ENCODE assay signal across 23 cellular contexts in the genomic region with DNA sequence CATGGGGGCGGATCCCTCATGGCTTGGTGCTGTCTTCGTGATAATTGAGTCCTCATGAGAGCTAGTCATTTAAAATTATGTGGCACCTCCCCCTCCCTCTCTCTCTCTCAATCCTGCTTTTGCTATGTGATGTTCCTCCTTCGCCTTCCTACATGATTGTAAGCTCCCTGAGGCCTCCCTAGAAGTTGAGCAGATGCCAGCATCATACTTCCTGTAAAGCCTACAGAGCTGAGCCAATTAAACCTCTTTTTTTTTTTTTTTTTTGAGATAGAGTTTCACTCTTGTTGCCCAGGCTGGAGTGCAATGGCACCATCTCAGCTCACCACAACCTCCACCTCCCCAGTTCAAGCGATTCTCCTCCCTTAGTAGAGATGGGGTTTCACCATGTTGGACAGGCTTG. TPM values are rescaled to one million over a fixed set of nuclear protein-coding genes. Genes with fewer than 3 reads are reported as not detected.
DNase-seq lines count a peak whose midpoint lies in the region; ATAC-seq, FAIRE-seq and TF ChIP-seq lines count a peak whose summit lies in the region.
"Had no signal": no experiment of that assay in that cellular context is flagged by ENCODE, and none has a peak within 500 bp of the region (broad histone marks: within the 10 kb centered on the region; RNA-seq: fewer than 3 reads in every experiment).

No MANE protein-coding gene starts in this region.

- TF ChIP-seq EP300 in K562 (IDR thresholded peaks at IDR 0.05; ENCODE audit: low read length), result no peak

- no peaks in the 10 kb centered on the region for H3K36me3 Mint-ChIP-seq in activated T-cell treated with anti-CD3 and anti-CD28 coated beads, Interleukin-2, amount 50 U/mL, for 4 hours (ENCODE audit: insufficient read depth)
- H3K36me3 Mint-ChIP-seq: CD8-positive, alpha-beta T cell had no signal

- H3K27ac ChIP-seq in HEK293 (ENCODE audit: extremely low read depth, low read depth, low read length) (no peak overlapping the region), K562 (ENCODE audit: extremely low read depth, low read depth, low read length) (no peak overlapping the region)
- H3K27ac ChIP-seq: 22Rv1; A549; BLaER1 treated with 17β-estradiol and CSF1 and Interleukin-3, amounts not matched to agents 10 nM and 100 nM; C4-2B had no signal

- H3K27me3 Mint-ChIP-seq in activated T-cell treated with anti-CD3 and anti-CD28 coated beads, Interleukin-2, amount 50 U/mL, for 4 hours (ENCODE audit: low read depth), result no peaks in the 10 kb centered on the region
- H3K27me3 Mint-ChIP-seq: CD4-positive, alpha-beta T cell had no signal

- no peak for DNase-seq in K562 (ENCODE audit: extremely low read depth in 1 of 4, low spot score in 3 of 4)
- peak; percentile 24 for DNase-seq in mesenteric fat pad (ENCODE audit: low spot score)
- DNase-seq in activated T-cell treated with anti-CD3 and anti-CD28 coated beads, Interleukin-2, amount 50 U/mL, for 4 hours, result no peak
- DNase-seq in SK-N-DZ (ENCODE audit: low spot score), result no peak
- DNase-seq: AML-193; Caco-2; Calu3; CD4-positive, alpha-beta T cell; CD8-positive, alpha-beta T cell; DMS79 treated with DMSO at 0.1 percent for 48 hours; GF-D8 had no signal

- 41% methylated on average over 4 of the region's 4 CpGs for WGBS in K562 (ENCODE audit: insufficient coverage, low coverage, missing lambda C conversion rate)

- no TSS peak for BruUV-seq in K562 (replicated peaks; lab: Mats Ljungman, UMichigan)

- H4K20me1 ChIP-seq in K562 (replicated peaks; ENCODE audit: control insufficient read depth, insufficient read depth, low read length), result no peaks in the 10 kb centered on the region
- H4K20me1 ChIP-seq: BLaER1 treated with 17β-estradiol and CSF1 and Interleukin-3, amounts not matched to agents 10 nM and 100 nM had no signal

- no peaks in the 10 kb centered on the region for H3K4me1 Mint-ChIP-seq in activated T-cell treated with anti-CD3 and anti-CD28 coated beads, Interleukin-2, amount 50 U/mL, for 4 hours (ENCODE audit: low read depth)
- H3K4me1 Mint-ChIP-seq: B cell had no signal

- POLR2A ChIA-PET in HEK293 (lab: Yijun Ruan, JAX), result no interaction called here
- POLR2A ChIA-PET in K562 (lab: Yijun Ruan, JAX), result interaction anchor here (0.6 to 1.6 kb wide), 2 partner anchors 9 to 13 kb away, joined by 3 to 5 read pairs; no protein-coding TSS in a partner anchor

- no peak overlapping the region for H3K4me3 ChIP-seq in HEK293 (ENCODE audit: low read depth, low read length)
- H3K4me3 ChIP-seq in K562, result no peak overlapping the region
- H3K4me3 ChIP-seq: A549; BLaER1 treated with 17β-estradiol and CSF1 and Interleukin-3, amounts not matched to agents 10 nM and 100 nM had no signal

- ATAC-seq in K562 (no peak), HG02981 (IDR thresholded peaks at IDR 0.05; ENCODE audit: unreplicated experiment) (no peak)
- ATAC-seq in activated T-cell treated with anti-CD3 and anti-CD28 coated beads, Interleukin-2, amount 50 U/mL, for 4 hours, result no peak
- ATAC-seq: A549; CD8-positive, alpha-beta T cell had no signal

- no peak overlapping the region for H3K4me2 ChIP-seq in K562 (ENCODE audit: insufficient read depth, low read length)
- H3K4me2 ChIP-seq: A549; BLaER1 treated with 17β-estradiol and CSF1 and Interleukin-3, amounts not matched to agents 10 nM and 100 nM had no signal

- H3K36me3 ChIP-seq in HEK293 (ENCODE audit: control insufficient read depth in 2 of 2, insufficient read depth in 1 of 2, low read length in 2 of 2) (no peaks in the 10 kb centered on the region), K562 (ENCODE audit: control insufficient read depth, insufficient read depth, low read length) (no peaks in the 10 kb centered on the region)
- H3K36me3 ChIP-seq: BLaER1 treated with 17β-estradiol and CSF1 and Interleukin-3, amounts not matched to agents 10 nM and 100 nM had no signal

- no peak for TF ChIP-seq RAD21 in K562 (CRISPR knock-in tag; conservative IDR thresholded peaks at IDR 0.05 in 1 of 2, IDR thresholded peaks at IDR 0.05 in 1 of 2)

- H3K4me1 ChIP-seq in HEK293 (ENCODE audit: control insufficient read depth, insufficient read depth, low read length) (no peaks in the 10 kb centered on the region), K562 (replicated peaks in 1 of 2; ENCODE audit: control insufficient read depth in 2 of 2, insufficient read depth in 2 of 2, low read length in 2 of 2) (no peaks in the 10 kb centered on the region)
- H3K4me1 ChIP-seq: A549, Caco-2 had no signal

- in situ Hi-C loops in K562 (cut with MboI), result no loop called here

- no peak for TF ChIP-seq CTCF in HEK293 (tag by site-specific recombination; IDR thresholded peaks at IDR 0.05)
- no peak for TF ChIP-seq CTCF in K562 (IDR thresholded peaks at IDR 0.05 in 2 of 3, conservative IDR thresholded peaks at IDR 0.05 in 1 of 3; ENCODE audit: insufficient read depth in 2 of 3, low read depth in 1 of 3, low read length in 3 of 3)

- no peaks in the 10 kb centered on the region for H3K9me1 ChIP-seq in K562 (ENCODE audit: control insufficient read depth, insufficient read depth, low read length)

- CTCF ChIA-PET in HEK293 (lab: Yijun Ruan, JAX), result interaction anchor here (0.7 kb wide), 1 partner anchor 28 kb away, joined by 4 read pairs; no protein-coding TSS in a partner anchor
- CTCF ChIA-PET in K562 (lab: Yijun Ruan, JAX; ENCODE audit: low intra/inter-chr PET ratio), result no interaction called here

- H3K9me3 Mint-ChIP-seq in activated T-cell treated with anti-CD3 and anti-CD28 coated beads, Interleukin-2, amount 50 U/mL, for 4 hours, result peaks cover 4% of the 10 kb centered on the region
- H3K9me3 Mint-ChIP-seq: CD4-positive, alpha-beta T cell had no signal

- H2AFZ ChIP-seq in K562 (ENCODE audit: low read depth, low read length), result no peak overlapping the region

- no peaks in the 10 kb centered on the region for H3K27me3 ChIP-seq in K562 (ENCODE audit: control insufficient read depth in 2 of 2, insufficient read depth in 2 of 2, low read length in 2 of 2)
- H3K27me3 ChIP-seq: BLaER1 treated with 17β-estradiol and CSF1 and Interleukin-3, amounts not matched to agents 10 nM and 100 nM had no signal

- intact Hi-C loops in K562 (cut with micrococcal nuclease), result no loop called here

- TF ChIP-seq POLR2A in K562 (conservative IDR thresholded peaks at IDR 0.05), result no peak

- H3K4me3 Mint-ChIP-seq in activated T-cell treated with anti-CD3 and anti-CD28 coated beads, Interleukin-2, amount 50 U/mL, for 4 hours, result no peak overlapping the region
- H3K4me3 Mint-ChIP-seq: B cell; CD4-positive, alpha-beta T cell; CD8-positive, alpha-beta T cell had no signal

- H3K79me2 ChIP-seq in K562 (ENCODE audit: control insufficient read depth, insufficient read depth, low read length), result no peaks in the 10 kb centered on the region

- no peak overlapping the region for H3K9ac ChIP-seq in K562 (ENCODE audit: insufficient read depth in 1 of 2, low read depth in 2 of 2, low read length in 2 of 2)
- H3K9ac ChIP-seq: BLaER1 treated with 17β-estradiol and CSF1 and Interleukin-3, amounts not matched to agents 10 nM and 100 nM had no signal

- H3K9me3 ChIP-seq in HEK293 (ENCODE audit: control insufficient read depth, insufficient read depth, low read depth, low read length) (no peaks in the 10 kb centered on the region), K562 (replicated peaks; ENCODE audit: control insufficient read depth, insufficient read depth, low read depth, low read length) (peaks cover 4% of the 10 kb centered on the region; the same call in 1 of the 2 replicates)

- no peak for FAIRE-seq in K562 (lab: Jason Lieb, UNC)
- FAIRE-seq: A549, D721Med, G401.6, GM12891, GM19239 had no signal

RNA-seq across cellular contexts. Expression of gene MTCH2, which starts 9.7 kb away (rescaled TPM):
- total RNA-seq in K562 (2011; cell fraction: chromatin; rRNA removed; ENCODE audit: low replicate concordance), result 62.0 and 62.6 TPM in 2 replicates
- total RNA-seq in K562 (2011; cell fraction: nucleolus; rRNA removed), result 38.3 and 45.9 TPM in 2 replicates
- 63.4 and 83.7 TPM in 2 replicates for total RNA-seq in K562 (2011; cell fraction: nucleoplasm; rRNA removed)
- total RNA-seq in K562 (2014; rRNA removed) (95.4 and 124 TPM in 2 replicates), K562 (2014; rRNA removed; fragmentation: Illumina TruSeq; extraction: Trizol) (245 and 293 TPM in 2 replicates), K562 (2015; rRNA removed; fragmentation: Illumina TruSeq; extraction: Trizol) (154 and 162 TPM in 2 replicates), K562 (2021) (266 and 273 TPM in 2 replicates), mesenteric fat pad (110 TPM)
- polyA plus RNA-seq in K562 (2011; rRNA removed) (125 and 198 TPM in 2 replicates), K562 (2014; fragmentation: Illumina TruSeq; extraction: Trizol) (194 and 219 TPM in 2 replicates), K562 (2014; fragmentation: Nextera tagmentation; extraction: Ambion mirVana) (100 to 1,000 TPM; 607 to 620 TPM), K562 (2014; rRNA removed) (117 and 134 TPM in 2 replicates)
- polyA plus RNA-seq in K562 (2011; cell fraction: cytosol; rRNA removed), result 161 and 214 TPM in 2 replicates
- polyA plus RNA-seq in K562 (2011; cell fraction: nucleus; rRNA removed), result 96.3 and 140 TPM in 2 replicates
- 159 and 305 TPM in 2 replicates for polyA plus RNA-seq in K562 (2012)
- polyA minus RNA-seq in K562 (2011; rRNA and poly(A)+ RNA removed), result 124 and 166 TPM in 2 replicates
- polyA minus RNA-seq in K562 (2011; cell fraction: cytosol; rRNA and poly(A)+ RNA removed), result 80.1 and 100 TPM in 2 replicates
- 21.0 and 35.2 TPM in 2 replicates for polyA minus RNA-seq in K562 (2011; cell fraction: nucleus; rRNA and poly(A)+ RNA removed)
- total RNA-seq in activated T-cell treated with anti-CD3 and anti-CD28 coated beads, Interleukin-2, amount 50 U/mL, for 4 hours, result 100 to 1,000 TPM; 122 to 147 (median 128) TPM
- polyA plus RNA-seq in SK-N-DZ (2014; cell fraction: cytosol; rRNA removed), result 140 and 145 TPM in 2 replicates
- 76.2 and 84.8 TPM in 2 replicates for polyA plus RNA-seq in SK-N-DZ (2014; cell fraction: nucleus; rRNA removed)

RNA-seq across cellular contexts. Expression of gene C1QTNF4, which starts 57.9 kb away (rescaled TPM):
- not detected in 2 replicates for total RNA-seq in K562 (2011; cell fraction: chromatin; rRNA removed; ENCODE audit: low replicate concordance)
- total RNA-seq in K562 (2011; cell fraction: nucleolus; rRNA removed), result not detected in 2 replicates
- not detected in 2 replicates for total RNA-seq in K562 (2011; cell fraction: nucleoplasm; rRNA removed)
- total RNA-seq in K562 (2014; rRNA removed) (not detected in 2 replicates), K562 (2014; rRNA removed; fragmentation: Illumina TruSeq; extraction: Trizol) (not detected in 2 replicates), K562 (2015; rRNA removed; fragmentation: Illumina TruSeq; extraction: Trizol) (not detected in 2 replicates), K562 (2021) (not detected in 2 replicates), mesenteric fat pad (1.1 TPM)
- polyA plus RNA-seq in K562 (2011; rRNA removed) (not detected in 2 replicates), K562 (2014; fragmentation: Illumina TruSeq; extraction: Trizol) (not detected in 2 replicates), K562 (2014; fragmentation: Nextera tagmentation; extraction: Ambion mirVana) (not detected), K562 (2014; rRNA removed) (not detected in 2 replicates)
- polyA plus RNA-seq in K562 (2011; cell fraction: cytosol; rRNA removed), result not detected in 2 replicates
- polyA plus RNA-seq in K562 (2011; cell fraction: nucleus; rRNA removed), result not detected in 2 replicates
- polyA plus RNA-seq in K562 (2012), result not detected in 2 replicates
- not detected in 2 replicates for polyA minus RNA-seq in K562 (2011; rRNA and poly(A)+ RNA removed)
- not detected in 2 replicates for polyA minus RNA-seq in K562 (2011; cell fraction: cytosol; rRNA and poly(A)+ RNA removed)
- not detected in 2 replicates for polyA minus RNA-seq in K562 (2011; cell fraction: nucleus; rRNA and poly(A)+ RNA removed)
- under 1 TPM in 1 of 3 donors, not detected in 2; 0.18 TPM for total RNA-seq in activated T-cell treated with anti-CD3 and anti-CD28 coated beads, Interleukin-2, amount 50 U/mL, for 4 hours
- 9.5 and 12.6 TPM in 2 replicates for polyA plus RNA-seq in SK-N-DZ (2014; cell fraction: cytosol; rRNA removed)
- polyA plus RNA-seq in SK-N-DZ (2014; cell fraction: nucleus; rRNA removed), result 5.6 and 6.7 TPM in 2 replicates
- total RNA-seq: A172, B cell, Calu3 had no signal
- polyA plus RNA-seq: A549 had no signal

Comparison
In these comparisons a context has a peak if more than half of its experiments do, and no peak if none do; other contexts are left out.
1. Of the 44 proteins assayed by ChIP-seq in both K562 and HEK293: peak only in K562: TRIM28; only in HEK293: none; in both: none; in neither: 43.